1 cellular context compared by ENCODE assay signal in the genomic region with DNA sequence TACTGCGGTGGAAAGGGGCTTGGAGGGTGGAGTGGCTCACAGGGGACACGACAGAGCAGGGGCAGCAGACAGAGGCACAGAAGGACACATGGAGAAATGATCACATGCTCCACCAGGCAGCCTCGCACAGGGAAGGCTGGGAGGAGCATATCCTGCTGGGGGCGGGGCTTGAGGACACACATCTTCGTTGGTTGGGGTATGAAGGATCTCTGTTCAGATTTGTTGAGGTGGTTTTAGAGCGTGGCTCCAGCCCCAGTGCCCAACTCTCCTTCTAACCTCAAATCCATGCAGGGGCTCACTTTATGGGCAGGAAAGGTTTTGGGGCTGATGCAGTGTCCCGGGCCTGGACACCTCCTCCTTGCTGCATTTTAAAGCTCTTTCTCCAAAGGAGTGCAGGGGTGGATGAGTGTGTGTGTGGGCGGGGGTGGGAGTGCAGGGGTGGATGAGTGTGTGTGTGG.
TF ChIP-seq lines count a peak whose summit lies in the region.

No MANE protein-coding gene starts in this region.

TF ChIP-seq in neural cell, 6 proteins besides CTCF, POLR2A, EP300 and RAD21:
- TF ChIP-seq, protein P1, sequence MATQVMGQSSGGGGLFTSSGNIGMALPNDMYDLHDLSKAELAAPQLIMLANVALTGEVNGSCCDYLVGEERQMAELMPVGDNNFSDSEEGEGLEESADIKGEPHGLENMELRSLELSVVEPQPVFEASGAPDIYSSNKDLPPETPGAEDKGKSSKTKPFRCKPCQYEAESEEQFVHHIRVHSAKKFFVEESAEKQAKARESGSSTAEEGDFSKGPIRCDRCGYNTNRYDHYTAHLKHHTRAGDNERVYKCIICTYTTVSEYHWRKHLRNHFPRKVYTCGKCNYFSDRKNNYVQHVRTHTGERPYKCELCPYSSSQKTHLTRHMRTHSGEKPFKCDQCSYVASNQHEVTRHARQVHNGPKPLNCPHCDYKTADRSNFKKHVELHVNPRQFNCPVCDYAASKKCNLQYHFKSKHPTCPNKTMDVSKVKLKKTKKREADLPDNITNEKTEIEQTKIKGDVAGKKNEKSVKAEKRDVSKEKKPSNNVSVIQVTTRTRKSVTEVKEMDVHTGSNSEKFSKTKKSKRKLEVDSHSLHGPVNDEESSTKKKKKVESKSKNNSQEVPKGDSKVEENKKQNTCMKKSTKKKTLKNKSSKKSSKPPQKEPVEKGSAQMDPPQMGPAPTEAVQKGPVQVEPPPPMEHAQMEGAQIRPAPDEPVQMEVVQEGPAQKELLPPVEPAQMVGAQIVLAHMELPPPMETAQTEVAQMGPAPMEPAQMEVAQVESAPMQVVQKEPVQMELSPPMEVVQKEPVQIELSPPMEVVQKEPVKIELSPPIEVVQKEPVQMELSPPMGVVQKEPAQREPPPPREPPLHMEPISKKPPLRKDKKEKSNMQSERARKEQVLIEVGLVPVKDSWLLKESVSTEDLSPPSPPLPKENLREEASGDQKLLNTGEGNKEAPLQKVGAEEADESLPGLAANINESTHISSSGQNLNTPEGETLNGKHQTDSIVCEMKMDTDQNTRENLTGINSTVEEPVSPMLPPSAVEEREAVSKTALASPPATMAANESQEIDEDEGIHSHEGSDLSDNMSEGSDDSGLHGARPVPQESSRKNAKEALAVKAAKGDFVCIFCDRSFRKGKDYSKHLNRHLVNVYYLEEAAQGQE (IDR thresholded peaks at IDR 0.05; ENCODE audit: borderline replicate concordance) = no peak
- peak; percentile 66 for TF ChIP-seq MXI1 (conservative IDR thresholded peaks at IDR 0.05; ENCODE audit: poor library complexity, severe bottlenecking)
TF ChIP-seq in neural cell: peak in this region for 1.
